In genomic region chr1:52842643-52843310, GRCh38 we compare ENCODE assay signal across 8 cellular contexts.
DNase-seq lines count a peak whose midpoint lies in the region; ATAC-seq and TF ChIP-seq lines count a peak whose summit lies in the region.

Gene ZYG11A, plus strand, starts transcription at chr1:52842760. Its CDS starts 124 bp downstream, at chr1:52842884.

- H2AFZ ChIP-seq in SU-DHL-6 (ENCODE audit: low read depth, low read length, severe bottlenecking): peak within 1 kb of the TSS; percentile 63

- no peaks in the 10 kb centered on the region for H3K36me3 ChIP-seq in SU-DHL-6 (ENCODE audit: low read length)
- no peaks in the 10 kb centered on the region for H3K36me3 ChIP-seq in iPS-18a (ENCODE audit: control insufficient read depth, low read depth, low read length)

- no peak for TF ChIP-seq CTCF in SU-DHL-6 (IDR thresholded peaks at IDR 0.05; ENCODE audit: insufficient read depth, low read length, poor library complexity, severe bottlenecking)

- H3K79me2 ChIP-seq in SU-DHL-6 (ENCODE audit: insufficient read depth, low read length): peaks cover 45% of the 10 kb centered on the region

- H3K9ac ChIP-seq in SU-DHL-6 (ENCODE audit: low read length): peak within 1 kb of the TSS; percentile 88
- H3K9ac ChIP-seq in iPS-18a (ENCODE audit: low read length): peak within 1 kb of the TSS; percentile 36

- H3K9me3 ChIP-seq in SU-DHL-6 (ENCODE audit: insufficient read depth, low read length) (no peaks in the 10 kb centered on the region), iPS-18a (ENCODE audit: control insufficient read depth, low read depth, low read length) (no peaks in the 10 kb centered on the region)

- peak; percentile 82 for ATAC-seq in GM21576 (IDR thresholded peaks at IDR 0.05; ENCODE audit: unreplicated experiment)
- no peak for ATAC-seq in GM18519 (IDR thresholded peaks at IDR 0.05; ENCODE audit: low FRiP score, unreplicated experiment)

- no peaks in the 10 kb centered on the region for H3K4me1 ChIP-seq in iPS-18a (ENCODE audit: control insufficient read depth, low read depth, low read length)

- no peaks in the 10 kb centered on the region for H3K9me2 ChIP-seq in SU-DHL-6 (replicated peaks; ENCODE audit: insufficient read depth, low read length)

- H3K27me3 ChIP-seq in SU-DHL-6 (ENCODE audit: low read length): no peaks in the 10 kb centered on the region
- peaks cover 45% of the 10 kb centered on the region for H3K27me3 ChIP-seq in iPS-18a (ENCODE audit: control insufficient read depth, insufficient read depth, low read length)

- H4K20me1 ChIP-seq in SU-DHL-6 (ENCODE audit: low read depth, low read length): no peaks in the 10 kb centered on the region

- peak within 1 kb of the TSS; percentile 73 for H3K4me2 ChIP-seq in SU-DHL-6 (ENCODE audit: low read depth, low read length, poor library complexity, severe bottlenecking)

- DNase-seq in DMS153 (lab: John Stamatoyannopoulos, UW) (peak; percentile 81), Kasumi-1 (lab: John Stamatoyannopoulos, UW) (peak; percentile 65 to 77), amniotic stem cell (lab: John Stamatoyannopoulos, UW) (peak; percentile 76)
- peak; percentile 57 to 70 (median 64) for DNase-seq in stimulated activated CD4-positive, alpha-beta T cell treated with anti-CD3 and anti-CD28 coated beads, Interleukin-12 subunit alpha, Interleukin-12 subunit beta, amount 100 ng/mL, for 48 hours (ENCODE audit: low read depth in 2 of 3, low spot score in 1 of 3)

- H3K4me3 ChIP-seq in SU-DHL-6 (ENCODE audit: insufficient read depth, low read length, poor library complexity, severe bottlenecking) (peak within 1 kb of the TSS; percentile 67), iPS-18a (ENCODE audit: low read length) (peak within 1 kb of the TSS; percentile 62)

- H3F3A ChIP-seq in SU-DHL-6 (ENCODE audit: insufficient read depth): peaks cover 5% of the 10 kb centered on the region; the same call in 1 of the 2 replicates

- H3K27ac ChIP-seq in SU-DHL-6 (ENCODE audit: low read depth, low read length) (peak within 1 kb of the TSS; percentile 71), iPS-18a (ENCODE audit: low read length) (no peak within 1 kb of the TSS)
